1 cellular context compared by ENCODE assay signal in the genomic region with DNA sequence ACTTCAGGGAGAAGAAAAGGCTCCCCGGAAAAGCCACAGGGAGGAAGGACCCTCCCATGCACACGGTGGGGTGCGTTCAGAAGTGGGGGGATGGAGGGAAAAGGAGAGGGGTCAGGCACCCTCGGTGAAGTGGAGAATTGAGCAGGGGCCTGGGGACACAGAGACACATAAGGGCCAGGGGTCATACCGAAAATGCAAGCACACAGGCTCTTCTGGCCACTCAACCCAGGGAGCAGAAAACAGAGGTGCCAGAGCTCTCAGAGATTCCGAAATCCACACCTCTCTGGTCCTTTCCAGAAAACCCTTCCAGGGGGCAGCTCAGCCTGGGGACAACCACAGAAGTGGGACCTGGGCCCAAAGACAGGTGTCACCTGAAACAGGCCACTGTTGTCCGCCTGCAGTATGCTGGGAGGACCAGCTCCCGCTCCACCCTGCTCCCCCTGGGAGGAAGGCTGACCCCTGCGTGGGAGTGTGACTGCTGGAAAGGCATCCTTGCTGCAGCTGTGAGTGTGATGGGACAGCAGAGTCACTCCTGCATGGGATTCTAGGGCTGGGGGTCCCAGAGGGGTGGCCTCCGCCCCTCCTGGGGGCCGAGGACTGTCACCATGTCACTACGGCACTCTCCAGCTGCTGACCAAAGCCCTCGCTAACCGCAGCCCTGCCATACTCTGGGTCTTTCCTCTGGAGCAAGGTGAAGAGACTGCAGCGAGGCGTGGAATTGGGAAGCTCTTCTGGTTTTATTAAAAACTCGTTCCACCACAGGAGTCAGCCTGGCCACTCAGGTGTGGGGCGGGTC.
TF ChIP-seq lines count a peak whose summit lies in the region.

No MANE protein-coding gene starts in this region.

TF ChIP-seq in GM23338, 12 proteins besides CTCF, POLR2A, EP300 and RAD21 (continued from another document):
- TF ChIP-seq, protein P1, sequence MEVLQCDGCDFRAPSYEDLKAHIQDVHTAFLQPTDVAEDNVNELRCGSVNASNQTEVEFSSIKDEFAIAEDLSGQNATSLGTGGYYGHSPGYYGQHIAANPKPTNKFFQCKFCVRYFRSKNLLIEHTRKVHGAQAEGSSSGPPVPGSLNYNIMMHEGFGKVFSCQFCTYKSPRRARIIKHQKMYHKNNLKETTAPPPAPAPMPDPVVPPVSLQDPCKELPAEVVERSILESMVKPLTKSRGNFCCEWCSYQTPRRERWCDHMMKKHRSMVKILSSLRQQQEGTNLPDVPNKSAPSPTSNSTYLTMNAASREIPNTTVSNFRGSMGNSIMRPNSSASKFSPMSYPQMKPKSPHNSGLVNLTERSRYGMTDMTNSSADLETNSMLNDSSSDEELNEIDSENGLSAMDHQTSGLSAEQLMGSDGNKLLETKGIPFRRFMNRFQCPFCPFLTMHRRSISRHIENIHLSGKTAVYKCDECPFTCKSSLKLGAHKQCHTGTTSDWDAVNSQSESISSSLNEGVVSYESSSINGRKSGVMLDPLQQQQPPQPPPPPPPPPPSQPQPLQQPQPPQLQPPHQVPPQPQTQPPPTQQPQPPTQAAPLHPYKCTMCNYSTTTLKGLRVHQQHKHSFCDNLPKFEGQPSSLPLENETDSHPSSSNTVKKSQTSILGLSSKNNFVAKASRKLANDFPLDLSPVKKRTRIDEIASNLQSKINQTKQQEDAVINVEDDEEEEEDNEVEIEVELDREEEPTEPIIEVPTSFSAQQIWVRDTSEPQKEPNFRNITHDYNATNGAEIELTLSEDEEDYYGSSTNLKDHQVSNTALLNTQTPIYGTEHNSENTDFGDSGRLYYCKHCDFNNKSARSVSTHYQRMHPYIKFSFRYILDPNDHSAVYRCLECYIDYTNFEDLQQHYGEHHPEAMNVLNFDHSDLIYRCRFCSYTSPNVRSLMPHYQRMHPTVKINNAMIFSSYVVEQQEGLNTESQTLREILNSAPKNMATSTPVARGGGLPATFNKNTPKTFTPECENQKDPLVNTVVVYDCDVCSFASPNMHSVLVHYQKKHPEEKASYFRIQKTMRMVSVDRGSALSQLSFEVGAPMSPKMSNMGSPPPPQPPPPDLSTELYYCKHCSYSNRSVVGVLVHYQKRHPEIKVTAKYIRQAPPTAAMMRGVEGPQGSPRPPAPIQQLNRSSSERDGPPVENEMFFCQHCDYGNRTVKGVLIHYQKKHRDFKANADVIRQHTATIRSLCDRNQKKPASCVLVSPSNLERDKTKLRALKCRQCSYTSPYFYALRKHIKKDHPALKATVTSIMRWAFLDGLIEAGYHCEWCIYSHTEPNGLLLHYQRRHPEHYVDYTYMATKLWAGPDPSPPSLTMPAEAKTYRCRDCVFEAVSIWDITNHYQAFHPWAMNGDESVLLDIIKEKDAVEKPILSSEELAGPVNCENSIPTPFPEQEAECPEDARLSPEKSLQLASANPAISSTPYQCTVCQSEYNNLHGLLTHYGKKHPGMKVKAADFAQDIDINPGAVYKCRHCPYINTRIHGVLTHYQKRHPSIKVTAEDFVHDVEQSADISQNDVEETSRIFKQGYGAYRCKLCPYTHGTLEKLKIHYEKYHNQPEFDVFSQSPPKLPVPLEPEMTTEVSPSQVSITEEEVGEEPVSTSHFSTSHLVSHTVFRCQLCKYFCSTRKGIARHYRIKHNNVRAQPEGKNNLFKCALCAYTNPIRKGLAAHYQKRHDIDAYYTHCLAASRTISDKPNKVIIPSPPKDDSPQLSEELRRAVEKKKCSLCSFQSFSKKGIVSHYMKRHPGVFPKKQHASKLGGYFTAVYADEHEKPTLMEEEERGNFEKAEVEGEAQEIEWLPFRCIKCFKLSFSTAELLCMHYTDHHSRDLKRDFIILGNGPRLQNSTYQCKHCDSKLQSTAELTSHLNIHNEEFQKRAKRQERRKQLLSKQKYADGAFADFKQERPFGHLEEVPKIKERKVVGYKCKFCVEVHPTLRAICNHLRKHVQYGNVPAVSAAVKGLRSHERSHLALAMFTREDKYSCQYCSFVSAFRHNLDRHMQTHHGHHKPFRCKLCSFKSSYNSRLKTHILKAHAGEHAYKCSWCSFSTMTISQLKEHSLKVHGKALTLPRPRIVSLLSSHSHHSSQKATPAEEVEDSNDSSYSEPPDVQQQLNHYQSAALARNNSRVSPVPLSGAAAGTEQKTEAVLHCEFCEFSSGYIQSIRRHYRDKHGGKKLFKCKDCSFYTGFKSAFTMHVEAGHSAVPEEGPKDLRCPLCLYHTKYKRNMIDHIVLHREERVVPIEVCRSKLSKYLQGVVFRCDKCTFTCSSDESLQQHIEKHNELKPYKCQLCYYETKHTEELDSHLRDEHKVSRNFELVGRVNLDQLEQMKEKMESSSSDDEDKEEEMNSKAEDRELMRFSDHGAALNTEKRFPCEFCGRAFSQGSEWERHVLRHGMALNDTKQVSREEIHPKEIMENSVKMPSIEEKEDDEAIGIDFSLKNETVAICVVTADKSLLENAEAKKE (CRISPR knock-in tag; IDR thresholded peaks at IDR 0.05): no peak
- TF ChIP-seq CREB1 (CRISPR knock-in tag; IDR thresholded peaks at IDR 0.05; ENCODE audit: low read depth) (no peak), JUNB (IDR thresholded peaks at IDR 0.05; ENCODE audit: unreplicated experiment) (no peak), ZNF331 (CRISPR knock-in tag; IDR thresholded peaks at IDR 0.05; ENCODE audit: low read depth) (no peak)
